Comparison of ENCODE assay signal across 21 cellular contexts in genomic region chr4:101140228-101140627, GRCh38.
DNase-seq lines count a peak whose midpoint lies in the region; ATAC-seq and TF ChIP-seq lines count a peak whose summit lies in the region.
"Had no signal": no experiment of that assay in that cellular context is flagged by ENCODE, and none has a peak within 500 bp of the region (broad histone marks: within the 10 kb centered on the region; RNA-seq: fewer than 3 reads in every experiment).

No MANE protein-coding gene starts in this region.

- H3K9me3 ChIP-seq in HEK293 (ENCODE audit: control insufficient read depth, insufficient read depth, low read depth, low read length) (no peaks in the 10 kb centered on the region), lung (ENCODE audit: control insufficient read depth in 2 of 2, insufficient read depth in 1 of 2, low read length in 1 of 2) (no peaks in the 10 kb centered on the region)
- H3K9me3 ChIP-seq: BLaER1, uterus had no signal

- peak; percentile 70 for ATAC-seq in SK-N-SH treated with all-trans-retinoic acid at 6 μM for 48 hours
- peak; percentile 54 for ATAC-seq in lung (ENCODE audit: insufficient read depth, low FRiP score)
- no peak for ATAC-seq in GM18502 (IDR thresholded peaks at IDR 0.05; ENCODE audit: poor library complexity, unreplicated experiment)
- no peak for ATAC-seq in HG03571 (IDR thresholded peaks at IDR 0.05; ENCODE audit: unreplicated experiment)

- H3K27ac ChIP-seq in HEK293 (ENCODE audit: extremely low read depth, low read depth, low read length), result no peak overlapping the region
- no peak overlapping the region for H3K27ac ChIP-seq in lung (ENCODE audit: low read depth in 1 of 2, low read length in 1 of 2)
- H3K27ac ChIP-seq: uterus had no signal

- DNase-seq in DMS 273 (lab: John Stamatoyannopoulos, UW; ENCODE audit: unreplicated experiment) (peak; percentile 5), DMS 273 treated with DMSO at 0.1 percent for 48 hours (lab: John Stamatoyannopoulos, UW) (no peak), lung (ENCODE audit: low spot score) (no peak), ureter (ENCODE audit: low spot score) (no peak)
- DNase-seq: 8988T; activated CD4-positive, alpha-beta T cell treated with anti-CD3 and anti-CD28 coated beads for 4 hours; Calu3; GDM1; GOT3; hypothalamus; naive B cell; NCI-H1694 treated with DMSO at 0.1 percent for 48 hours; NCI-H345; NK-92 treated with Interleukin-12 subunit alpha and Interleukin-12 subunit beta, amount 100 ng/mL, for 24 hours; stimulated activated CD4-positive, alpha-beta T cell treated with anti-CD3 and anti-CD28 coated beads, Interleukin-12 subunit alpha, Interleukin-12 subunit beta, amount 100 ng/mL, for 4 hours; uterus had no signal

- H3K36me3 ChIP-seq in HEK293 (ENCODE audit: control insufficient read depth in 2 of 2, insufficient read depth in 1 of 2, low read length in 2 of 2) (no peaks in the 10 kb centered on the region), lung (ENCODE audit: control insufficient read depth in 2 of 2, insufficient read depth in 2 of 2, low read length in 2 of 2) (no peaks in the 10 kb centered on the region)
- H3K36me3 ChIP-seq: BLaER1, uterus had no signal

- peaks cover 5% of the 10 kb centered on the region; the same call in 1 of the 2 replicates for H3K4me1 ChIP-seq in HEK293 (ENCODE audit: control insufficient read depth, insufficient read depth, low read length)
- H3K4me1 ChIP-seq in lung (ENCODE audit: control insufficient read depth in 2 of 2, insufficient read depth in 2 of 2, low read length in 2 of 2), result peaks cover 0 to 5% of the 10 kb centered on the region in 2 donors
- H3K4me1 ChIP-seq: uterus had no signal

- no peaks in the 10 kb centered on the region for H3K27me3 ChIP-seq in lung (ENCODE audit: control insufficient read depth, insufficient read depth)
- H3K27me3 ChIP-seq: BLaER1, uterus had no signal

- H3K4me3 ChIP-seq in HEK293 (ENCODE audit: low read depth, low read length) (no peak overlapping the region), lung (no peak overlapping the region)
- H3K4me3 ChIP-seq: BLaER1, uterus had no signal

- TF ChIP-seq CTCF in HEK293 (tag by site-specific recombination; IDR thresholded peaks at IDR 0.05) (no peak), lung (IDR thresholded peaks at IDR 0.05; ENCODE audit: control extremely low read depth, extremely low read depth) (no peak)

- POLR2A ChIA-PET in HEK293 (lab: Yijun Ruan, JAX), result no interaction called here

- CTCF ChIA-PET in HEK293 (lab: Yijun Ruan, JAX), result no interaction called here

TF ChIP-seq in HEK293, 187 proteins besides CTCF, POLR2A, EP300 and RAD21:
- no peak for TF ChIP-seq ZNF184 (tag by site-specific recombination; IDR thresholded peaks at IDR 0.05)
- peak; percentile 56; the same call in 1 of the 2 replicates for TF ChIP-seq TCF7L2 (IDR thresholded peaks at IDR 0.05; ENCODE audit: borderline replicate concordance, low read depth, low read length)
- no peak for TF ChIP-seq ZBTB1 (tag by site-specific recombination; IDR thresholded peaks at IDR 0.05)
- peak; percentile 48 for TF ChIP-seq PRDM6 (tag by site-specific recombination; IDR thresholded peaks at IDR 0.05)

TF ChIP-seq in SK-N-SH treated with all-trans-retinoic acid at 6 μM for 48 hours, 23 proteins besides CTCF, POLR2A, EP300 and RAD21:
- TF ChIP-seq ISL1 (CRISPR knock-in tag; IDR thresholded peaks at IDR 0.05) (peak; percentile 91), CREB5 (CRISPR knock-in tag; IDR thresholded peaks at IDR 0.05; ENCODE audit: low read depth) (peak; percentile 59; the same call in 1 of the 2 replicates), RARB (CRISPR knock-in tag; IDR thresholded peaks at IDR 0.05) (no peak), BACH2 (CRISPR knock-in tag; IDR thresholded peaks at IDR 0.05; ENCODE audit: borderline replicate concordance) (no peak)

Comparison
In these comparisons a context has a peak if more than half of its experiments do, and no peak if none do; other contexts are left out.
1. ATAC-seq: peak in SK-N-SH treated with all-trans-retinoic acid at 6 μM for 48 hours (single experiment) and lung (single experiment); none in GM18502 (single experiment) and HG03571 (single experiment).